In genomic region chr5:116249648-116250047, GRCh38 we compare ENCODE assay signal across 29 cellular contexts.
"Had no signal": no experiment of that assay in that cellular context is flagged by ENCODE, and none has a peak within 500 bp of the region (broad histone marks: within the 10 kb centered on the region; RNA-seq: fewer than 3 reads in every experiment).

No MANE protein-coding gene starts in this region.

- FAIRE-seq: astrocyte, bronchial epithelial cell had no signal

- ATAC-seq: activated CD4-positive, CD25-positive, alpha-beta regulatory T cell treated with anti-CD3 and anti-CD28 coated beads, Interleukin-2, amount 50 U/mL, for 24 hours; activated CD8-positive, alpha-beta T cell treated with anti-CD3 and anti-CD28 coated beads for 36 hours; activated T-cell treated with anti-CD3 and anti-CD28 coated beads, Interleukin-2, amount 50 U/mL, for 4 hours; activated T-helper 17 cell treated with anti-CD3 and anti-CD28 coated beads, Interleukin-2, amount 50 U/mL, for 72 hours; effector memory CD8-positive, alpha-beta T cell; foreskin keratinocyte; gastroesophageal sphincter; T-helper 17 cell had no signal

- DNase-seq: activated B cell treated with CpG ODN at 0.5 μM for 24 hours; activated CD4-positive, alpha-beta T cell treated with anti-CD3 and anti-CD28 coated beads for 48 hours; activated CD4-positive, alpha-beta T cell treated with anti-CD3 and anti-CD28 coated beads, Interleukin-2, amount 50 U/mL, for 1 hour; activated CD4-positive, alpha-beta T cell treated with anti-CD3 and anti-CD28 coated beads, Interleukin-2, amount 50 U/mL, for 48 hours; activated CD8-positive, alpha-beta memory T cell treated with anti-CD3 and anti-CD28 coated beads for 24 hours; activated CD8-positive, alpha-beta T cell treated with anti-CD3 and anti-CD28 coated beads for 36 hours; activated effector memory CD4-positive, alpha-beta T cell treated with Interleukin-2 at 50 U/mL for 16 hours; activated gamma-delta T cell treated with Interleukin-2 at 50 U/mL for 16 hours; activated naive CD4-positive, alpha-beta T cell treated with anti-CD3 and anti-CD28 coated beads, Interleukin-2, amount 50 U/mL, for 16 hours; activated naive CD4-positive, alpha-beta T cell treated with Interleukin-2 at 50 U/mL for 16 hours; activated T-cell treated with anti-CD3 and anti-CD28 coated beads, Interleukin-2, amount 50 U/mL, for 4 hours; amniotic stem cell; anterior cingulate cortex; brain microvascular endothelial cell; cortex of kidney; dermis blood vessel endothelial cell; effector CD4-positive, alpha-beta T cell; effector memory CD8-positive, alpha-beta T cell; erythroblast; foreskin keratinocyte; T-helper 1 cell; T-helper 17 cell; T1000; WERI-Rb-1 had no signal
